ENCODE assay signal across 15 cellular contexts in genomic region chr3:125220183-125220582, GRCh38.
"Had no signal": no experiment of that assay in that cellular context is flagged by ENCODE, and none has a peak within 500 bp of the region (broad histone marks: within the 10 kb centered on the region; RNA-seq: fewer than 3 reads in every experiment).

No MANE protein-coding gene starts in this region.

- H3K4me3 Mint-ChIP-seq: memory B cell, mesothelial cell of epicardium had no signal

- H3K4me2 ChIP-seq: smooth muscle cell had no signal

- H3K4me1 ChIP-seq: gastrocnemius medialis, left lung, right atrium auricular region, upper lobe of left lung, uterus had no signal

- H3K36me3 Mint-ChIP-seq: immature natural killer cell, memory B cell, mesothelial cell of epicardium had no signal

- H3K36me3 ChIP-seq: gastrocnemius medialis, heart right ventricle, left lung, lower lobe of right lung, right atrium auricular region, upper lobe of left lung, uterus had no signal

- H3K27me3 ChIP-seq: right atrium auricular region, upper lobe of left lung, uterus had no signal

- H3K9me3 ChIP-seq: gastrocnemius medialis, heart right ventricle, left lung, lower lobe of right lung, right atrium auricular region, upper lobe of left lung, uterus had no signal

- H3K4me3 ChIP-seq: coronary artery, gastrocnemius medialis, heart right ventricle, left lung, lower lobe of right lung, right atrium auricular region, smooth muscle cell, upper lobe of left lung, uterus had no signal

- H3K27ac Mint-ChIP-seq: memory B cell, mesothelial cell of epicardium had no signal

- ATAC-seq: gastrocnemius medialis, heart right ventricle had no signal

- H3K27ac ChIP-seq: coronary artery, gastrocnemius medialis, heart right ventricle, left lung, lower lobe of right lung, right atrium auricular region, upper lobe of left lung, uterus had no signal

- H3K27me3 Mint-ChIP-seq: memory B cell had no signal

- H3K4me1 Mint-ChIP-seq: mesothelial cell of epicardium had no signal

- H3K9me3 Mint-ChIP-seq: immature natural killer cell, memory B cell, mesothelial cell of epicardium had no signal

- DNase-seq: effector CD4-positive, alpha-beta T cell; gastrocnemius medialis; heart right ventricle; immature natural killer cell; left lung; lower lobe of right lung; stimulated activated CD4-positive, alpha-beta T cell treated with anti-CD3 and anti-CD28 coated beads, Interleukin-2, amount 100 ng/mL, for 48 hours; stimulated activated naive CD4-positive, alpha-beta T cell treated with Interleukin-2 at 50 U/mL for 16 hours; upper lobe of left lung; uterus had no signal
